Comparison of ENCODE assay signal across 22 cellular contexts in genomic region chr3:152364237-152364636, GRCh38.
A peak's percentile ranks its signal among the peaks of the same experiment; 100 is the strongest.
DNase-seq lines count a peak whose midpoint lies in the region; ATAC-seq, FAIRE-seq and TF ChIP-seq lines count a peak whose summit lies in the region.
"Had no signal": no experiment of that assay in that cellular context is flagged by ENCODE, and none has a peak within 500 bp of the region (broad histone marks: within the 10 kb centered on the region; RNA-seq: fewer than 3 reads in every experiment).

No MANE protein-coding gene starts in this region.

- H3K9me3 ChIP-seq in GM12878 (replicated peaks; ENCODE audit: control insufficient read depth, insufficient read depth, low read length), result peaks cover 9% of the 10 kb centered on the region
- H3K9me3 ChIP-seq: SJCRH30, suprapubic skin had no signal

- ATAC-seq in GM12878 (peak; percentile 46), GM19023 (IDR thresholded peaks at IDR 0.05; ENCODE audit: unreplicated experiment) (no peak)
- ATAC-seq: GM23338 had no signal

- H3K36me3 ChIP-seq in GM12878 (ENCODE audit: control insufficient read depth in 2 of 2, insufficient read depth in 2 of 2, low read length in 1 of 2), result peaks cover 0 to 4% of the 10 kb centered on the region in 2 experiments; a peak in 1 of 4 replicates
- H3K36me3 ChIP-seq: SJCRH30 had no signal

- H3K4me3 Mint-ChIP-seq in T-helper 1 cell treated with Interleukin-12 subunit alpha and Interleukin-12 subunit beta and Interleukin-4 antibody, amounts not matched to agents 30 μg/mL and 1 μg/mL, for 36 hours, result no peak overlapping the region
- H3K4me3 Mint-ChIP-seq: GM23338, mesothelial cell of epicardium had no signal

- in situ Hi-C loops in GM12878 (cut with MboI), result no loop called here

- no peak overlapping the region for H3K27ac ChIP-seq in GM12878 (ENCODE audit: control insufficient read depth, insufficient read depth)
- H3K27ac ChIP-seq: 22Rv1; BLaER1 treated with 17β-estradiol and CSF1 and Interleukin-3, amounts not matched to agents 10 nM and 100 nM; epithelial cell of prostate; parathyroid adenoma; SJCRH30 had no signal

- H3K27me3 Mint-ChIP-seq in T-helper 1 cell treated with Interleukin-12 subunit alpha and Interleukin-12 subunit beta and Interleukin-4 antibody, amounts not matched to agents 30 μg/mL and 1 μg/mL, for 36 hours (ENCODE audit: low read depth), result no peaks in the 10 kb centered on the region

- H3K9me3 Mint-ChIP-seq in T-helper 1 cell treated with Interleukin-12 subunit alpha and Interleukin-12 subunit beta and Interleukin-4 antibody, amounts not matched to agents 30 μg/mL and 1 μg/mL, for 36 hours, result peaks cover 8% of the 10 kb centered on the region

- no peaks in the 10 kb centered on the region for H3K27me3 ChIP-seq in GM12878 (replicated peaks in 1 of 2; ENCODE audit: control insufficient read depth in 2 of 2, insufficient read depth in 2 of 2, low read length in 1 of 2)
- H3K27me3 ChIP-seq: BLaER1 treated with 17β-estradiol and CSF1 and Interleukin-3, amounts not matched to agents 10 nM and 100 nM; SJCRH30; suprapubic skin had no signal

- H3K9ac ChIP-seq in GM12878 (ENCODE audit: control insufficient read depth, insufficient read depth, low read length), result no peak overlapping the region
- H3K9ac ChIP-seq: BLaER1 treated with 17β-estradiol and CSF1 and Interleukin-3, amounts not matched to agents 10 nM and 100 nM; parathyroid adenoma had no signal

- no peak overlapping the region for H3K4me3 ChIP-seq in GM12878
- H3K4me3 ChIP-seq: BLaER1 treated with 17β-estradiol and CSF1 and Interleukin-3, amounts not matched to agents 10 nM and 100 nM; GM23338; SJCRH30; suprapubic skin had no signal

- TF ChIP-seq POLR2A in GM12878 (IDR thresholded peaks at IDR 0.05; ENCODE audit: low read depth, low read length), result no peak

- no peak for TF ChIP-seq EP300 in GM12878 (IDR thresholded peaks at IDR 0.05; ENCODE audit: borderline replicate concordance in 1 of 2, control insufficient read depth in 1 of 2, low read depth in 2 of 2, low read length in 2 of 2)

- H3K4me2 ChIP-seq in GM12878 (ENCODE audit: control insufficient read depth, insufficient read depth), result no peak overlapping the region
- H3K4me2 ChIP-seq: BLaER1 treated with 17β-estradiol and CSF1 and Interleukin-3, amounts not matched to agents 10 nM and 100 nM; GM23338 had no signal

- DNase-seq in T-helper 1 cell (no peak), HEK293T (ENCODE audit: extremely low spot score) (no peak), GM12878 (ENCODE audit: low read depth, low spot score) (no peak), pons (ENCODE audit: low spot score) (peak; percentile 71), NCI-H524 treated with DMSO at 0.1 percent for 48 hours (lab: John Stamatoyannopoulos, UW) (no peak), NOMO-1 (lab: John Stamatoyannopoulos, UW; ENCODE audit: unreplicated experiment in 2 of 2) (no peak)
- DNase-seq: DND-41; glutamatergic neuron; MV-4-11; NK-92 treated with Interleukin-12 subunit alpha and Interleukin-12 subunit beta, amount 100 ng/mL, for 24 hours; SJCRH30 had no signal

- TF ChIP-seq CTCF in GM12878 (IDR thresholded peaks at IDR 0.05 in 2 of 3, conservative IDR thresholded peaks at IDR 0.05 in 1 of 3; ENCODE audit: control insufficient read depth in 2 of 3, extremely low read depth in 1 of 3, insufficient read depth in 1 of 3, low read depth in 3 of 3, low read length in 3 of 3), result no peak

- H4K20me1 ChIP-seq in GM12878 (ENCODE audit: control insufficient read depth, insufficient read depth), result no peaks in the 10 kb centered on the region

- peak overlapping the region; percentile 36 for H3K27ac Mint-ChIP-seq in T-helper 1 cell treated with Interleukin-12 subunit alpha and Interleukin-12 subunit beta and Interleukin-4 antibody, amounts not matched to agents 30 μg/mL and 1 μg/mL, for 36 hours
- H3K27ac Mint-ChIP-seq: GM23338, mesothelial cell of epicardium had no signal

- CTCF ChIA-PET in HEK293T (lab: Yijun Ruan, JAX), result interaction anchor here (1.0 kb wide), 1 partner anchor 12 kb away, joined by 3 read pairs; no protein-coding TSS in a partner anchor
- CTCF ChIA-PET in GM12878 (lab: Yijun Ruan, JAX), result interaction anchor here (0.7 to 5.1 kb wide), 12 partner anchors 10 to 292 kb away, joined by 3 to 21 read pairs (median 4); no protein-coding TSS in a partner anchor

- no peak overlapping the region for H2AFZ ChIP-seq in GM12878 (ENCODE audit: control insufficient read depth, low read depth, low read length)
- H2AFZ ChIP-seq: GM23338, parathyroid adenoma had no signal

- H3K4me1 Mint-ChIP-seq in T-helper 1 cell treated with Interleukin-12 subunit alpha and Interleukin-12 subunit beta and Interleukin-4 antibody, amounts not matched to agents 30 μg/mL and 1 μg/mL, for 36 hours (ENCODE audit: low read depth), result peaks cover 50% of the 10 kb centered on the region

- peaks cover 59% of the 10 kb centered on the region for H3K79me2 ChIP-seq in GM12878 (ENCODE audit: control insufficient read depth, insufficient read depth, low read length)

- POLR2A ChIA-PET in HEK293T (lab: Yijun Ruan, JAX), result no interaction called here
- POLR2A ChIA-PET in GM12878 (lab: Charles Lee), result interaction anchor here (0.6 to 1.3 kb wide), 6 partner anchors 9 to 63 kb away, joined by 3 to 9 read pairs (median 3); no protein-coding TSS in a partner anchor

- no peak for FAIRE-seq in GM12878 (lab: Jason Lieb, UNC)
- FAIRE-seq: colon, keratinocyte had no signal

- SMC1A ChIA-PET in GM12878 (lab: Charles Lee; ENCODE audit: uncharacterized antibody, unreplicated experiment), result interaction anchor here (0.6 to 5.5 kb wide), 15 partner anchors 10 to 445 kb away, joined by 3 to 55 read pairs (median 4); no protein-coding TSS in a partner anchor

- RAD21 ChIA-PET in GM12878 (lab: Charles Lee; ENCODE audit: unreplicated experiment), result interaction anchor here (1.0 to 2.6 kb wide), 7 partner anchors 10 to 95 kb away, joined by 3 to 12 read pairs (median 4); partner anchors contain the start of gene MBNL1

- peaks cover 55% of the 10 kb centered on the region for H3K36me3 Mint-ChIP-seq in T-helper 1 cell treated with Interleukin-12 subunit alpha and Interleukin-12 subunit beta and Interleukin-4 antibody, amounts not matched to agents 30 μg/mL and 1 μg/mL, for 36 hours (ENCODE audit: low read depth)

- intact Hi-C loops in GM12878 (cut with micrococcal nuclease; ENCODE audit: unreplicated experiment), result no loop called here

- TF ChIP-seq RAD21 in GM12878 (IDR thresholded peaks at IDR 0.05; ENCODE audit: insufficient read depth, low read depth, low read length), result no peak

- BruUV-seq in GM12878 (replicated peaks; lab: Mats Ljungman, UMichigan), result no TSS peak

- H3K4me1 ChIP-seq in GM12878 (ENCODE audit: control insufficient read depth, insufficient read depth, low read length), result no peaks in the 10 kb centered on the region
- H3K4me1 ChIP-seq: parathyroid adenoma, SJCRH30 had no signal

TF ChIP-seq in HEK293T, 16 proteins besides CTCF, POLR2A, EP300 and RAD21:
- no peak for TF ChIP-seq TARDBP (IDR thresholded peaks at IDR 0.05)
- TF ChIP-seq SUZ12 (IDR thresholded peaks at IDR 0.05), result no peak
- peak; percentile 72; the same call in 1 of the 2 replicates for TF ChIP-seq PKNOX1 (IDR thresholded peaks at IDR 0.05)
TF ChIP-seq in HEK293T: peak in this region for 1.

TF ChIP-seq in GM12878, 131 proteins besides CTCF, POLR2A, EP300 and RAD21 (continues in another document):
- TF ChIP-seq ZBED1 (IDR thresholded peaks at IDR 0.05; ENCODE audit: borderline replicate concordance) (no peak), ATF3 (IDR thresholded peaks at IDR 0.05; ENCODE audit: borderline replicate concordance, extremely low read depth, low read depth, low read length) (no peak), MEF2B (IDR thresholded peaks at IDR 0.05; ENCODE audit: partially characterized antibody, poor library complexity, severe bottlenecking) (no peak), CHD2 (IDR thresholded peaks at IDR 0.05; ENCODE audit: borderline replicate concordance, low read depth, low read length) (no peak), BRCA1 (IDR thresholded peaks at IDR 0.05; ENCODE audit: low read depth, low read length) (no peak), IRF3 (IDR thresholded peaks at IDR 0.05) (no peak), CBFB (IDR thresholded peaks at IDR 0.05; ENCODE audit: low read depth) (no peak), ZZZ3 (IDR thresholded peaks at IDR 0.05; ENCODE audit: control insufficient read depth, insufficient read length, low read depth) (no peak), NFXL1 (IDR thresholded peaks at IDR 0.05; ENCODE audit: borderline replicate concordance) (no peak), PBX3 (IDR thresholded peaks at IDR 0.05; ENCODE audit: insufficient replicate concordance, low read depth, low read length) (no peak), MEF2A (IDR thresholded peaks at IDR 0.05; ENCODE audit: insufficient read depth, low read depth, low read length) (no peak)
